Comparison of ENCODE assay signal across 24 cellular contexts in genomic region chr1:47938556-47938955, GRCh38. TPM values are rescaled to one million over a fixed set of nuclear protein-coding genes. Genes with fewer than 3 reads are reported as not detected.
"Had no signal": no experiment of that assay in that cellular context is flagged by ENCODE, and none has a peak within 500 bp of the region (broad histone marks: within the 10 kb centered on the region; RNA-seq: fewer than 3 reads in every experiment).

No MANE protein-coding gene starts in this region.

- H3K36me3 Mint-ChIP-seq: activated naive CD4-positive, alpha-beta T cell treated with anti-CD3 and anti-CD28 coated beads, Interleukin-2, amount 50 U/mL, for 72 hours; immature natural killer cell; naive B cell had no signal

- H3K4me3 ChIP-seq: body of pancreas, ovary, psoas muscle, spleen, tibial nerve had no signal

- H3K9me3 Mint-ChIP-seq: activated naive CD4-positive, alpha-beta T cell treated with anti-CD3 and anti-CD28 coated beads, Interleukin-2, amount 50 U/mL, for 72 hours; activated T-cell treated with anti-CD3 and anti-CD28 coated beads, Interleukin-2, amount 50 U/mL, for 72 hours; effector memory CD8-positive, alpha-beta T cell; immature natural killer cell had no signal

- H3K4me1 Mint-ChIP-seq: activated CD4-positive, alpha-beta T cell treated with anti-CD3 and anti-CD28 coated beads for 36 hours; immature natural killer cell; naive B cell had no signal

- H3K4me3 Mint-ChIP-seq: activated CD4-positive, alpha-beta T cell treated with anti-CD3 and anti-CD28 coated beads for 36 hours; activated T-cell treated with anti-CD3 and anti-CD28 coated beads, Interleukin-2, amount 50 U/mL, for 72 hours; effector memory CD8-positive, alpha-beta T cell; immature natural killer cell had no signal

- H3K27ac Mint-ChIP-seq: activated CD4-positive, alpha-beta T cell treated with anti-CD3 and anti-CD28 coated beads for 36 hours; activated naive CD4-positive, alpha-beta T cell treated with anti-CD3 and anti-CD28 coated beads, Interleukin-2, amount 50 U/mL, for 72 hours; activated T-cell treated with anti-CD3 and anti-CD28 coated beads, Interleukin-2, amount 50 U/mL, for 72 hours; effector memory CD8-positive, alpha-beta T cell; immature natural killer cell had no signal

- ATAC-seq: activated CD4-positive, alpha-beta T cell treated with anti-CD3 and anti-CD28 coated beads for 36 hours; activated naive CD4-positive, alpha-beta T cell treated with anti-CD3 and anti-CD28 coated beads, Interleukin-2, amount 50 U/mL, for 72 hours; activated T-cell treated with anti-CD3 and anti-CD28 coated beads, Interleukin-2, amount 50 U/mL, for 72 hours; body of pancreas; effector memory CD8-positive, alpha-beta T cell had no signal

- H3K27me3 ChIP-seq: body of pancreas, ovary, tibial nerve had no signal

- DNase-seq: activated CD4-positive, alpha-beta T cell treated with anti-CD3 and anti-CD28 coated beads for 36 hours; activated CD4-positive, CD25-positive, alpha-beta regulatory T cell; activated naive CD4-positive, alpha-beta T cell; activated T-cell treated with anti-CD3 and anti-CD28 coated beads for 4 hours; activated T-cell treated with anti-CD3 and anti-CD28 coated beads, Interleukin-2, amount 50 U/mL, for 72 hours; aorta; cerebellar nuclear complex; cortex of kidney; effector memory CD8-positive, alpha-beta T cell; erythroblast; glutamatergic neuron; hypothalamus; immature natural killer cell; kidney; naive B cell; ovary; psoas muscle; spleen; stimulated activated naive CD4-positive, alpha-beta T cell had no signal

- H3K36me3 ChIP-seq: ovary, spleen, tibial nerve had no signal

- H3K9me3 ChIP-seq: body of pancreas, ovary, psoas muscle, spleen, tibial nerve had no signal

- H3K27ac ChIP-seq: ovary, psoas muscle had no signal

RNA-seq across cellular contexts. Expression of gene TRABD2B, which starts 58.6 kb away (rescaled TPM):
- total RNA-seq: activated CD4-positive, alpha-beta T cell treated with anti-CD3 and anti-CD28 coated beads for 36 hours; activated naive CD4-positive, alpha-beta T cell treated with anti-CD3 and anti-CD28 coated beads, Interleukin-2, amount 50 U/mL, for 72 hours; activated T-cell treated with anti-CD3 and anti-CD28 coated beads, Interleukin-2, amount 50 U/mL, for 72 hours; lung microvascular endothelial cell; T-helper 1 cell treated with Interleukin-12 subunit alpha and Interleukin-12 subunit beta and Interleukin-4 antibody, amounts not matched to agents 30 ng/mL and 1 ng/mL, for 36 hours had no signal
- polyA plus RNA-seq: immature natural killer cell had no signal
